11 cellular contexts compared by ENCODE assay signal in genomic region chr18:74311000-74311399, GRCh38. TPM values are rescaled to one million over a fixed set of nuclear protein-coding genes. Genes with fewer than 3 reads are reported as not detected.
"Had no signal": no experiment of that assay in that cellular context is flagged by ENCODE, and none has a peak within 500 bp of the region (broad histone marks: within the 10 kb centered on the region; RNA-seq: fewer than 3 reads in every experiment).

No MANE protein-coding gene starts in this region.

- H3K4me1 ChIP-seq: HAP-1 had no signal

- H3K27ac Mint-ChIP-seq: HFFc6, IgD-negative memory B cell had no signal

- H3K4me3 ChIP-seq: GM23248, HAP-1 had no signal

- H3K27ac ChIP-seq: GM23248, HL-60 had no signal

- H3K4me3 Mint-ChIP-seq: HFFc6, IgD-negative memory B cell had no signal

- DNase-seq: GOT3, KG1 had no signal

- H3K9me3 Mint-ChIP-seq: HFFc6, IgD-negative memory B cell had no signal

- H3K36me3 ChIP-seq: HAP-1 had no signal

- H3K9ac ChIP-seq: GM23248 had no signal

- H3K9me3 ChIP-seq: HAP-1 had no signal

- H3K36me3 Mint-ChIP-seq: IgD-negative memory B cell had no signal

RNA-seq across cellular contexts. Expression of gene C18orf63, which starts 4.6 kb away (rescaled TPM):
- total RNA-seq: GM23248, H4, H7, HepG2, HFFc6, HT1080 had no signal
- polyA plus RNA-seq: GM23248, IgD-negative memory B cell had no signal
